ENCODE assay signal across 9 cellular contexts in the genomic region with DNA sequence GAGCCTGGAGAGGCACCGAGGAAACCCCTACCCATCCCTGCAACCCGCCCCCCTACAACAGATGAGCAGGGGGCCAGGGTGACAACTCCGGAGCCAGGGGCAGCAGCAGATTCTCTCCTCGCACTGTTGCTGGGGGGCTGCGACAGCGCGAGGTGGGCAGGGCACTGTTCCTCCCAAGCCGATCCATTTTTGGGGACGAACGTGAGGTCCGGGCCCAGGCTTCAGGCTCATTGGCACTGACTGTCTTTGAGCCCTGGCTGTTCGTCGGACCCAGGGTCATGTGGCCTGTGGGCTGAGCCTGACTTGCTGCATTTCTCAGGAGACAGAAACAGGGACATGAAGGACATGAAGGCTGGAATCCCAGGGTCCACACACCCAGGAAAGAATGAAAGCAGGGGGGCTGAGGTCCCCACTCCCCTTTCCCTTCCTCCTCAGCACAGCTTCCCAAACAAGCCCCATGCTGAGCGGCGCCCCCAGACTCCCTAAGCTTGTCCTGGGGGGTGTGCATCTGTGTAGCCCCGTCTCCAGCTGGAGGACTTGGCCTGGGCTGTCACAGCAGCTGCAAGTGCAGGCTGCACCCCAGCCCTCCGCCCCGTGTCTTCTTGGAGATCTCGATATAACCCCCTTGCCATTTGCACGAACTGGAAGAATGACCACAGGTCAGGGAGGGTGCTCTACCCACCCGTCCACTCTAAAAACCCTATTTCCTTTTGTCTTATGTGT. TPM values are rescaled to one million over a fixed set of nuclear protein-coding genes. Genes with fewer than 3 reads are reported as not detected.
DNase-seq lines count a peak whose midpoint lies in the region; ATAC-seq and TF ChIP-seq lines count a peak whose summit lies in the region.
"Had no signal": no experiment of that assay in that cellular context is flagged by ENCODE, and none has a peak within 500 bp of the region (broad histone marks: within the 10 kb centered on the region; RNA-seq: fewer than 3 reads in every experiment).

No MANE protein-coding gene starts in this region.

- H3K4me3 ChIP-seq in astrocyte of the spinal cord (ENCODE audit: low read depth, low read length) = peak overlapping the region; percentile 8
- H3K4me3 ChIP-seq in iPS-18a (ENCODE audit: low read length) = peak overlapping the region; percentile 21
- peak overlapping the region; percentile 8 to 30 (median 22) for H3K4me3 ChIP-seq in sigmoid colon

- 69 to 81% methylated on average over 21 of the region's 21 CpGs for WGBS in sigmoid colon, 2 donors

- peak overlapping the region; percentile 33 for H3K9ac ChIP-seq in iPS-18a (ENCODE audit: low read length)

- H3K27ac ChIP-seq in iPS-18a (ENCODE audit: low read length) (no peak overlapping the region), sigmoid colon (peak overlapping the region; percentile 88 to 93 (median 90))

- no peak for TF ChIP-seq POLR2A in sigmoid colon (IDR thresholded peaks at IDR 0.05)

- TF ChIP-seq EP300 in sigmoid colon (IDR thresholded peaks at IDR 0.05) = no peak

- ATAC-seq in GM21528 (IDR thresholded peaks at IDR 0.05; ENCODE audit: low FRiP score, unreplicated experiment) (no peak), esophagus mucosa (no peak), HG03378 (IDR thresholded peaks at IDR 0.05; ENCODE audit: unreplicated experiment) (no peak)

- H3K9me3 ChIP-seq in iPS-18a (ENCODE audit: control insufficient read depth, low read depth, low read length) (no peaks in the 10 kb centered on the region), sigmoid colon (no peaks in the 10 kb centered on the region)

- TF ChIP-seq CTCF in astrocyte of the spinal cord (IDR thresholded peaks at IDR 0.05; ENCODE audit: low read depth, low read length) (no peak), sigmoid colon (IDR thresholded peaks at IDR 0.05) (no peak)

- DNase-seq in EH (ENCODE audit: low read depth) (peak; percentile 49), astrocyte of the spinal cord (ENCODE audit: low read depth, low spot score) (no peak), sigmoid colon (no peak), NCI-H2227 treated with DMSO at 0.1 percent for 48 hours (lab: John Stamatoyannopoulos, UW) (no peak)

- H3K36me3 ChIP-seq in iPS-18a (ENCODE audit: control insufficient read depth, low read depth, low read length) (no peaks in the 10 kb centered on the region), sigmoid colon (peaks cover 0 to 5% (median 0%) of the 10 kb centered on the region in 4 donors)

- intact Hi-C loops in sigmoid colon (cut with DNase I) = no loop called here

- H3K27me3 ChIP-seq in iPS-18a (ENCODE audit: control insufficient read depth, insufficient read depth, low read length) = no peaks in the 10 kb centered on the region
- no peaks in the 10 kb centered on the region for H3K27me3 ChIP-seq in sigmoid colon

- in situ Hi-C loops in astrocyte of the spinal cord (cut with HindIII; ENCODE audit: low sequenced_read_pairs) = no loop called here

- peaks cover 12% of the 10 kb centered on the region for H3K4me1 ChIP-seq in iPS-18a (ENCODE audit: control insufficient read depth, low read depth, low read length)
- H3K4me1 ChIP-seq in sigmoid colon = peaks cover 0 to 89% (median 87%) of the 10 kb centered on the region in 4 donors

RNA-seq across cellular contexts. Expression of gene CEP295NL, which starts 18.7 kb away (rescaled TPM):
- total RNA-seq in sigmoid colon = 10 to 100 TPM in 1 of 4 donors, 1 to 10 TPM in 3; 1.3 to 13.8 (median 2.3) TPM
- under 1 TPM in 1 of 3 donors, not detected in 2; 0.89 TPM for polyA plus RNA-seq in sigmoid colon
- 1.7 TPM for total RNA-seq in esophagus mucosa
- total RNA-seq: natural killer cell treated with Interleukin-12 subunit alpha and Interleukin-12 subunit beta and Interleukin-15 and Interleukin-18, amount 100 ng/mL, for 72 hours had no signal

RNA-seq across cellular contexts. Expression of gene TIMP2, which starts 40.9 kb away (rescaled TPM):
- total RNA-seq in sigmoid colon = 100 to 1,000 TPM; 142 to 227 (median 151) TPM
- 10 to 100 TPM; 16.4 to 58.8 (median 47.4) TPM for polyA plus RNA-seq in sigmoid colon
- total RNA-seq in esophagus mucosa = 16.1 TPM

RNA-seq across cellular contexts. Expression of gene USP36, which starts 43.7 kb away (rescaled TPM):
- 10 to 100 TPM; 18.5 to 49.3 (median 35.9) TPM for total RNA-seq in sigmoid colon
- polyA plus RNA-seq in sigmoid colon = 10 to 100 TPM in 2 of 3 donors, 1 to 10 TPM in 1; 6.7 to 28.6 (median 13.8) TPM
- total RNA-seq in esophagus mucosa = 26.4 TPM
